Comparison of ENCODE assay signal across 9 cellular contexts in the genomic region with DNA sequence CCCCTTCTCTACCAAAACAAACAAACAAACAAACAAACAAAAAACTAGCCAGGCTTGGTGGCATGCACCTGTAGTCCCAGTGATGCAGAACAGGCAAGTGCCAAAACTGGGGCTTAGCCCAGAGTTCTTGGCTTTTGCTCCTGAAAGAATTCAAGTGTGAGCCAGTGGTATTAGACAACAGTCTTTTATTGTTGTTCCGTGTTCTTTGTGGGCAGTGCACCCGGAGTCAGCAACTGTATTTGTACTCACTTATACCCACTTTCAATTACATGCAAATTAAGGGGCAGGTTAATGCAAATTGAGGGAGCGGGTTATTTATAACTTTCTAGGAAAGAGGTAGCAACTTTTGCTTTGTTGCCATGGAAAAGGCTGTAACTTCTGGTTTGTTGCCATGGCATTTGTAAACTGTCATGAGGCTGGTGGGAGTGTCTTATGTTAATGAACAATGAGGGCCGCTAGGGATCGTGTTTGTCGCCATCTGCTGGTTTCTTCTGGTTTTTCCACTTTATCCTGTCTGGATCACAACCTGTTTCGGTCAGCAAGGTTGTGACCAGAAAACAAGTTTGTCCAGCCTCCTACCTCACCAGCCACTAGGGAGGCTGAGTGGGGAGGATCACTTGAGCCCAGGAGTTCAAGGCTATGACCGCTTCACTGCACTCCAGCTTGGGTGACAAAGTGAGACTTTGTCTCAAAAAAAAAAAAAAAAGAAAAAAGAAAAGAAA.
A peak's percentile ranks its signal among the peaks of the same experiment; 100 is the strongest.
DNase-seq lines count a peak whose midpoint lies in the region; ATAC-seq and TF ChIP-seq lines count a peak whose summit lies in the region.
"Had no signal": no experiment of that assay in that cellular context is flagged by ENCODE, and none has a peak within 500 bp of the region (broad histone marks: within the 10 kb centered on the region; RNA-seq: fewer than 3 reads in every experiment).

No MANE protein-coding gene starts in this region.

- POLR2A ChIA-PET in Caco-2 (lab: Charles Lee) = no interaction called here

- ATAC-seq in GM18868 (IDR thresholded peaks at IDR 0.05; ENCODE audit: unreplicated experiment) (peak; percentile 95), HG03342 (IDR thresholded peaks at IDR 0.05; ENCODE audit: unreplicated experiment) (peak; percentile 91)
- ATAC-seq in stimulated activated memory B cell treated with anti-CD40 and anti-IgM and Interleukin-4, amounts not matched to agents 10 μg/mL and 1 μg/mL and 100 μg/mL, for 72 hours = no peak

- H3K27me3 ChIP-seq in Caco-2 (replicated peaks; ENCODE audit: control insufficient read depth, insufficient read depth, low read length) = no peaks in the 10 kb centered on the region
- no peaks in the 10 kb centered on the region for H3K27me3 ChIP-seq in iPS DF 6.9 (ENCODE audit: control insufficient read depth, insufficient read depth, low read length)

- intact Hi-C loops in Caco-2 (cut with micrococcal nuclease; ENCODE audit: unreplicated experiment) = loop anchor here (1.0 to 10.0 kb wide), 2 partner anchors 33 to 149 kb away; no protein-coding TSS in a partner anchor
- intact Hi-C loops in activated T-helper 2 cell treated with anti-CD3 and anti-CD28 coated beads, Interferon-gamma antibody, Interleukin-2, Interleukin-4, amounts not matched to agents 10 μg/mL and 5 μg/mL and 100 μg/mL, durations not matched to agents 14 hours and 24 hours and 36 hours (cut with micrococcal nuclease) = loop anchor here (5.0 kb wide), 1 partner anchor 146 kb away; no protein-coding TSS in a partner anchor

- no CpG with 5 or more reads among the region's 8 CpGs for WGBS in iPS DF 6.9 (ENCODE audit: insufficient coverage, insufficient read length)

- no peak overlapping the region for H3K27ac Mint-ChIP-seq in Caco-2 (ENCODE audit: unreplicated experiment)
- no peak overlapping the region for H3K27ac Mint-ChIP-seq in activated T-helper 2 cell treated with anti-CD3 and anti-CD28 coated beads, Interferon-gamma antibody, Interleukin-2, Interleukin-4, amounts not matched to agents 10 μg/mL and 5 μg/mL and 100 μg/mL, durations not matched to agents 14 hours and 24 hours and 36 hours
- H3K27ac Mint-ChIP-seq in stimulated activated memory B cell treated with anti-CD40 and anti-IgM and Interleukin-4, amounts not matched to agents 10 μg/mL and 1 μg/mL and 100 μg/mL, for 72 hours = no peak overlapping the region

- no peaks in the 10 kb centered on the region for H3K9me3 Mint-ChIP-seq in Caco-2 (ENCODE audit: unreplicated experiment)
- H3K9me3 Mint-ChIP-seq in activated T-helper 2 cell treated with anti-CD3 and anti-CD28 coated beads, Interferon-gamma antibody, Interleukin-2, Interleukin-4, amounts not matched to agents 10 μg/mL and 5 μg/mL and 100 μg/mL, durations not matched to agents 14 hours and 24 hours and 36 hours = no peaks in the 10 kb centered on the region
- H3K9me3 Mint-ChIP-seq in stimulated activated memory B cell treated with anti-CD40 and anti-IgM and Interleukin-4, amounts not matched to agents 10 μg/mL and 1 μg/mL and 100 μg/mL, for 72 hours = no peaks in the 10 kb centered on the region
- H3K9me3 Mint-ChIP-seq: activated T-cell treated with anti-CD3 and anti-CD28 coated beads, Interleukin-2, amount 50 U/mL, for 4 hours had no signal

- H3K4me3 ChIP-seq in Caco-2 (ENCODE audit: low read depth, low read length) (no peak overlapping the region), iPS DF 6.9 (ENCODE audit: low read length) (no peak overlapping the region)

- H3K4me1 ChIP-seq in Caco-2 (no peaks in the 10 kb centered on the region), iPS DF 6.9 (ENCODE audit: control insufficient read depth, insufficient read depth, low read length) (no peaks in the 10 kb centered on the region)

- H3K27me3 Mint-ChIP-seq in Caco-2 (ENCODE audit: insufficient read depth, unreplicated experiment) = peaks cover 15% of the 10 kb centered on the region
- peaks cover 5% of the 10 kb centered on the region for H3K27me3 Mint-ChIP-seq in activated T-helper 2 cell treated with anti-CD3 and anti-CD28 coated beads, Interferon-gamma antibody, Interleukin-2, Interleukin-4, amounts not matched to agents 10 μg/mL and 5 μg/mL and 100 μg/mL, durations not matched to agents 14 hours and 24 hours and 36 hours (ENCODE audit: low read depth)
- no peaks in the 10 kb centered on the region for H3K27me3 Mint-ChIP-seq in stimulated activated memory B cell treated with anti-CD40 and anti-IgM and Interleukin-4, amounts not matched to agents 10 μg/mL and 1 μg/mL and 100 μg/mL, for 72 hours

- no peaks in the 10 kb centered on the region for H3K36me3 Mint-ChIP-seq in Caco-2 (ENCODE audit: insufficient read depth, unreplicated experiment)
- H3K36me3 Mint-ChIP-seq in activated T-helper 2 cell treated with anti-CD3 and anti-CD28 coated beads, Interferon-gamma antibody, Interleukin-2, Interleukin-4, amounts not matched to agents 10 μg/mL and 5 μg/mL and 100 μg/mL, durations not matched to agents 14 hours and 24 hours and 36 hours (ENCODE audit: low read depth) = no peaks in the 10 kb centered on the region
- no peaks in the 10 kb centered on the region for H3K36me3 Mint-ChIP-seq in stimulated activated memory B cell treated with anti-CD40 and anti-IgM and Interleukin-4, amounts not matched to agents 10 μg/mL and 1 μg/mL and 100 μg/mL, for 72 hours

- no TSS peak for BruUV-seq in Caco-2 (replicated peaks; lab: Mats Ljungman, UMichigan)

- DNase-seq in Caco-2 (peak; percentile 51 to 71), NOMO-1 (lab: John Stamatoyannopoulos, UW; ENCODE audit: unreplicated experiment in 2 of 2) (peak; percentile 44 to 68), iPS DF 6.9 (ENCODE audit: low read depth, low spot score) (peak; percentile 39)
- peak; percentile 10 for DNase-seq in activated T-helper 2 cell treated with anti-CD3 and anti-CD28 coated beads, Interferon-gamma antibody, Interleukin-2, Interleukin-4, amounts not matched to agents 10 μg/mL and 5 μg/mL and 100 μg/mL, durations not matched to agents 14 hours and 24 hours and 36 hours (ENCODE audit: low spot score)
- peak; percentile 4 to 8 for DNase-seq in stimulated activated CD8-positive, alpha-beta memory T cell treated with anti-CD3 and anti-CD28 coated beads, Interleukin-2, amount 100 ng/mL, for 48 hours (ENCODE audit: low read depth in 2 of 2)
- DNase-seq: activated T-cell treated with anti-CD3 and anti-CD28 coated beads, Interleukin-2, amount 50 U/mL, for 4 hours had no signal

- no peaks in the 10 kb centered on the region for H3K9me3 ChIP-seq in Caco-2
- H3K9me3 ChIP-seq in iPS DF 6.9 (ENCODE audit: control insufficient read depth, insufficient read depth, low read length) = no peaks in the 10 kb centered on the region

- no peaks in the 10 kb centered on the region for H3K36me3 ChIP-seq in Caco-2 (ENCODE audit: control insufficient read depth, insufficient read depth, low read length)
- H3K36me3 ChIP-seq in iPS DF 6.9 (ENCODE audit: control insufficient read depth, insufficient read depth, low read length) = no peaks in the 10 kb centered on the region

- peak; percentile 35 to 36 for TF ChIP-seq CTCF in Caco-2 (IDR thresholded peaks at IDR 0.05; ENCODE audit: insufficient read depth in 1 of 2, low read depth in 1 of 2, low read length in 1 of 2, severe bottlenecking in 1 of 2, unreplicated experiment in 1 of 2)

- no peak overlapping the region for H3K4me3 Mint-ChIP-seq in Caco-2 (ENCODE audit: unreplicated experiment)
- H3K4me3 Mint-ChIP-seq in activated T-helper 2 cell treated with anti-CD3 and anti-CD28 coated beads, Interferon-gamma antibody, Interleukin-2, Interleukin-4, amounts not matched to agents 10 μg/mL and 5 μg/mL and 100 μg/mL, durations not matched to agents 14 hours and 24 hours and 36 hours (ENCODE audit: low read depth) = no peak overlapping the region
- no peak overlapping the region for H3K4me3 Mint-ChIP-seq in stimulated activated memory B cell treated with anti-CD40 and anti-IgM and Interleukin-4, amounts not matched to agents 10 μg/mL and 1 μg/mL and 100 μg/mL, for 72 hours
- H3K4me3 Mint-ChIP-seq: activated T-cell treated with anti-CD3 and anti-CD28 coated beads, Interleukin-2, amount 50 U/mL, for 4 hours had no signal

- H3K27ac ChIP-seq in iPS DF 6.9 (ENCODE audit: low read length) = no peak overlapping the region

- no peaks in the 10 kb centered on the region for H3K4me1 Mint-ChIP-seq in Caco-2 (ENCODE audit: low read depth, unreplicated experiment)
- no peaks in the 10 kb centered on the region for H3K4me1 Mint-ChIP-seq in activated T-helper 2 cell treated with anti-CD3 and anti-CD28 coated beads, Interferon-gamma antibody, Interleukin-2, Interleukin-4, amounts not matched to agents 10 μg/mL and 5 μg/mL and 100 μg/mL, durations not matched to agents 14 hours and 24 hours and 36 hours (ENCODE audit: low read depth)
- peaks cover 5% of the 10 kb centered on the region for H3K4me1 Mint-ChIP-seq in stimulated activated memory B cell treated with anti-CD40 and anti-IgM and Interleukin-4, amounts not matched to agents 10 μg/mL and 1 μg/mL and 100 μg/mL, for 72 hours

- CTCF ChIA-PET in Caco-2 (lab: Charles Lee) = no interaction called here

Comparison
In these comparisons a context has a peak if more than half of its experiments do, and no peak if none do; other contexts are left out.
1. DNase-seq: peak in every context shown above with its lines; median percentile 61 in Caco-2; 56 in NOMO-1; 39 in iPS DF 6.9; 10 in activated T-helper 2 cell treated with anti-CD3 and anti-CD28 coated beads, Interferon-gamma antibody, Interleukin-2, Interleukin-4, amounts not matched to agents 10 μg/mL and 5 μg/mL and 100 μg/mL, durations not matched to agents 14 hours and 24 hours and 36 hours; 6 in stimulated activated CD8-positive, alpha-beta memory T cell treated with anti-CD3 and anti-CD28 coated beads, Interleukin-2, amount 100 ng/mL, for 48 hours.